In genomic region chr15:95325763-95326688, GRCh38 we compare ENCODE assay signal across 9 cellular contexts.
DNase-seq lines count a peak whose midpoint lies in the region; TF ChIP-seq lines count a peak whose summit lies in the region.
"Had no signal": no experiment of that assay in that cellular context is flagged by ENCODE, and none has a peak within 500 bp of the region (broad histone marks: within the 10 kb centered on the region; RNA-seq: fewer than 3 reads in every experiment).

No MANE protein-coding gene starts in this region.

- H3K4me3 ChIP-seq in muscle layer of colon (ENCODE audit: low read depth in 1 of 2, low read length in 2 of 2), result peak overlapping the region; percentile 18 to 45
- H3K4me3 ChIP-seq in tibial artery, result peak overlapping the region; percentile 61 to 62

- TF ChIP-seq CTCF in tibial artery (IDR thresholded peaks at IDR 0.05), result peak; percentile 8 to 16

- H3K27ac ChIP-seq in muscle layer of colon (ENCODE audit: low read depth, low read length) (no peak overlapping the region), tibial artery (peak overlapping the region; percentile 91 to 93)

- H3K4me1 ChIP-seq in muscle layer of colon (ENCODE audit: insufficient read depth, low read length), result no peaks in the 10 kb centered on the region
- H3K4me1 ChIP-seq in tibial artery, result peaks cover 0 to 49% (median 11%) of the 10 kb centered on the region in 4 donors

- H3K9ac ChIP-seq in muscle layer of colon (ENCODE audit: low read length), result no peak overlapping the region

- H3K27me3 ChIP-seq in muscle layer of colon (ENCODE audit: control insufficient read depth in 1 of 2, insufficient read depth in 2 of 2, low read length in 2 of 2), result peaks cover 0 to 7% of the 10 kb centered on the region in 2 donors
- no peaks in the 10 kb centered on the region for H3K27me3 ChIP-seq in tibial artery

- no peaks in the 10 kb centered on the region for H3K36me3 ChIP-seq in muscle layer of colon (ENCODE audit: insufficient read depth, low read length)
- H3K36me3 ChIP-seq in tibial artery, result no peaks in the 10 kb centered on the region

- DNase-seq in amniotic epithelial cell (ENCODE audit: low read depth) (peak; percentile 43), fibroblast of peridontal ligament (ENCODE audit: extremely low read depth) (peak; percentile 38), tibial artery (peak; percentile 43 to 65), posterior cingulate gyrus (no peak), NCI-H2227 treated with DMSO at 0.1 percent for 48 hours (lab: John Stamatoyannopoulos, UW) (no peak), COLO668 (lab: John Stamatoyannopoulos, UW; ENCODE audit: unreplicated experiment) (no peak)
- DNase-seq: activated naive CD8-positive, alpha-beta T cell treated with anti-CD3 and anti-CD28 coated beads, Interleukin-2, amount 10 ng/mL, durations not matched to agents 7 days and 5 days; NCI-H1092 treated with DMSO at 0.1 percent for 48 hours had no signal

- intact Hi-C loops in tibial artery (cut with DNase I; ENCODE audit: low total_unique reads), result loop anchor here (5.0 kb wide), 2 partner anchors 64 to 1001 kb away; no protein-coding TSS in a partner anchor
- intact Hi-C loops in posterior cingulate gyrus (cut with DNase I), result no loop called here

- no peaks in the 10 kb centered on the region for H3K9me3 ChIP-seq in muscle layer of colon (ENCODE audit: low read length)
- no peaks in the 10 kb centered on the region for H3K9me3 ChIP-seq in tibial artery

Comparison
In these comparisons a context has a peak if more than half of its experiments do, and no peak if none do; other contexts are left out.
1. DNase-seq: peak in amniotic epithelial cell (single experiment), fibroblast of peridontal ligament (single experiment) and tibial artery (2 of 2); none in posterior cingulate gyrus (0 of 10), NCI-H2227 treated with DMSO at 0.1 percent for 48 hours (single experiment) and COLO668 (single experiment).